ENCODE assay signal across 33 cellular contexts in genomic region chr13:56906909-56907308, GRCh38.
"Had no signal": no experiment of that assay in that cellular context is flagged by ENCODE, and none has a peak within 500 bp of the region (broad histone marks: within the 10 kb centered on the region; RNA-seq: fewer than 3 reads in every experiment).

No MANE protein-coding gene starts in this region.

- H3K4me3 ChIP-seq: Peyer's patch, SJSA1 had no signal

- H3K36me3 ChIP-seq: Peyer's patch, SJSA1, WERI-Rb-1 had no signal

- H3K27ac ChIP-seq: KMS-11, Peyer's patch, SJSA1, WERI-Rb-1 had no signal

- H3K4me1 ChIP-seq: Peyer's patch, SJSA1 had no signal

- H3K27me3 ChIP-seq: Peyer's patch, SJSA1 had no signal

- H3K9me3 ChIP-seq: Peyer's patch, SJSA1 had no signal

- H3K9ac ChIP-seq: KMS-11 had no signal

- DNase-seq: activated CD4-positive, alpha-beta memory T cell treated with anti-CD3 and anti-CD28 coated beads, Interleukin-2, amount 10 ng/mL, durations not matched to agents 7 days and 5 days; activated CD4-positive, alpha-beta T cell treated with anti-CD3 and anti-CD28 coated beads for 1 hour; activated CD4-positive, alpha-beta T cell treated with anti-CD3 and anti-CD28 coated beads for 48 hours; activated CD4-positive, CD25-positive, alpha-beta regulatory T cell; activated CD8-positive, alpha-beta memory T cell treated with anti-CD3 and anti-CD28 coated beads for 24 hours; activated CD8-positive, alpha-beta memory T cell treated with anti-CD3 and anti-CD28 coated beads, Interleukin-2, amount 10 ng/mL, durations not matched to agents 7 days and 5 days; activated CD8-positive, alpha-beta memory T cell treated with anti-CD3 and anti-CD28 coated beads, Interleukin-2, amount 50 U/mL, for 48 hours; activated effector memory CD4-positive, alpha-beta T cell treated with Interleukin-2 at 50 U/mL for 16 hours; activated naive CD4-positive, alpha-beta T cell treated with anti-CD3 and anti-CD28 coated beads, Interleukin-2, amount 10 ng/mL, durations not matched to agents 7 days and 5 days; activated T-cell treated with anti-CD3 and anti-CD28 coated beads, Interleukin-2, amount 50 U/mL, for 48 hours; amniotic stem cell; aorta; MV-4-11; NCI-H1092 treated with DMSO at 0.1 percent for 48 hours; NCI-H146; NCI-H187; NCI-H2029 treated with DMSO at 0.1 percent for 48 hours; NCI-H2171; NCI-H510A; NCI-H526; NCI-H748 treated with DMSO at 0.1 percent for 48 hours; NK-92 treated with Interleukin-12 subunit alpha and Interleukin-12 subunit beta, amount 100 ng/mL, for 24 hours; PC-3; Peyer's patch; RPMI8226; SHP77 treated with DMSO at 0.1 percent for 48 hours; SW 1271; T-helper 1 cell; T-helper 2 cell; T-helper 9 cell; WERI-Rb-1 had no signal

- ATAC-seq: activated CD8-positive, alpha-beta memory T cell treated with anti-CD3 and anti-CD28 coated beads, Interleukin-2, amount 10 ng/mL, durations not matched to agents 7 days and 5 days; PC-3 had no signal

- H3K4me2 ChIP-seq: KMS-11 had no signal
